Comparison of ENCODE assay signal across 19 cellular contexts in genomic region chr1:47591801-47592200, GRCh38.
"Had no signal": no experiment of that assay in that cellular context is flagged by ENCODE, and none has a peak within 500 bp of the region (broad histone marks: within the 10 kb centered on the region; RNA-seq: fewer than 3 reads in every experiment).

No MANE protein-coding gene starts in this region.

- ATAC-seq: T-cell had no signal

- H3K27me3 ChIP-seq: MG63 had no signal

- H3K9me3 ChIP-seq: MG63 had no signal

- H3K4me3 ChIP-seq: MG63 had no signal

- FAIRE-seq: astrocyte, TTC549 had no signal

- H3K36me3 ChIP-seq: MG63 had no signal

- DNase-seq: activated B cell treated with CpG ODN at 0.5 μM for 24 hours; activated CD4-positive, alpha-beta memory T cell treated with anti-CD3 and anti-CD28 coated beads, Interleukin-2, amount 10 ng/mL, durations not matched to agents 7 days and 5 days; activated CD4-positive, alpha-beta T cell treated with anti-CD3 and anti-CD28 coated beads for 1 hour; activated CD4-positive, alpha-beta T cell treated with anti-CD3 and anti-CD28 coated beads, Interleukin-2, amount 50 U/mL, for 1 hour; activated effector memory CD4-positive, alpha-beta T cell treated with Interleukin-2 at 50 U/mL for 16 hours; activated naive CD4-positive, alpha-beta T cell treated with anti-CD3 and anti-CD28 coated beads for 36 hours; amygdala; MG63; MV-4-11; NCI-H1092 treated with DMSO at 0.1 percent for 48 hours; NCI-H1694 treated with DMSO at 0.1 percent for 48 hours; NCI-H345; NCI-H82; SIG-M5; T-cell; T-helper 2 cell; T1000 had no signal
